Comparison of ENCODE assay signal across 16 cellular contexts in genomic region chr2:173181982-173182381, GRCh38.
DNase-seq lines count a peak whose midpoint lies in the region; ATAC-seq and TF ChIP-seq lines count a peak whose summit lies in the region.
"Had no signal": no experiment of that assay in that cellular context is flagged by ENCODE, and none has a peak within 500 bp of the region (broad histone marks: within the 10 kb centered on the region; RNA-seq: fewer than 3 reads in every experiment).

No MANE protein-coding gene starts in this region.

- no peaks in the 10 kb centered on the region for H3K9me3 Mint-ChIP-seq in MCF 10A (ENCODE audit: unreplicated experiment)
- H3K9me3 Mint-ChIP-seq: HFFc6 had no signal

- TF ChIP-seq POLR2A in breast epithelium (IDR thresholded peaks at IDR 0.05) (no peak), stomach (IDR thresholded peaks at IDR 0.05) (no peak)

- WGBS in stomach, 5 donors: 85 to 99% (median 91%) methylated on average over 2 of the region's 2 CpGs

- H3K4me3 Mint-ChIP-seq in MCF 10A (ENCODE audit: unreplicated experiment): no peak overlapping the region
- H3K4me3 Mint-ChIP-seq: B cell; CD4-positive, alpha-beta memory T cell had no signal

- no peak overlapping the region for H3K27ac ChIP-seq in breast epithelium
- H3K27ac ChIP-seq in osteoblast (ENCODE audit: low read depth, low read length): peak overlapping the region; percentile 18
- peak overlapping the region in 3 of 5 donors; percentile 22 to 76 (median 26) for H3K27ac ChIP-seq in stomach

- CTCF ChIA-PET in MCF 10A (lab: Yijun Ruan, JAX): interaction anchor here (0.9 kb wide), 1 partner anchor 154 kb away, joined by 3 read pairs; no protein-coding TSS in a partner anchor

- H2AFZ ChIP-seq in osteoblast (ENCODE audit: low read length): no peak overlapping the region

- no peak overlapping the region for H3K4me2 ChIP-seq in osteoblast (ENCODE audit: insufficient read depth, low read length)

- H3K36me3 ChIP-seq in breast epithelium (no peaks in the 10 kb centered on the region), osteoblast (ENCODE audit: insufficient read depth, low read length) (no peaks in the 10 kb centered on the region), stomach (no peaks in the 10 kb centered on the region)
- H3K36me3 ChIP-seq: HAP-1 had no signal

- POLR2A ChIA-PET in MCF 10A (lab: Yijun Ruan, JAX): interaction anchor here (1.2 kb wide), 1 partner anchor 33 kb away, joined by 3 read pairs; no protein-coding TSS in a partner anchor

- H3K79me2 ChIP-seq in osteoblast (ENCODE audit: insufficient read depth, low read length): peaks cover 21% of the 10 kb centered on the region

- no peak overlapping the region for H3K4me3 ChIP-seq in breast epithelium
- H3K4me3 ChIP-seq in osteoblast (ENCODE audit: insufficient read depth, low read length): no peak overlapping the region
- H3K4me3 ChIP-seq in stomach: no peak overlapping the region
- H3K4me3 ChIP-seq: GM12878, HAP-1 had no signal

- no peaks in the 10 kb centered on the region for H3K27me3 Mint-ChIP-seq in MCF 10A (ENCODE audit: insufficient read depth, unreplicated experiment)
- H3K27me3 Mint-ChIP-seq: B cell had no signal

- ATAC-seq in GM18502 (IDR thresholded peaks at IDR 0.05; ENCODE audit: poor library complexity, unreplicated experiment): no peak
- ATAC-seq: GM12878, HepG2 had no signal

- peaks cover 8% of the 10 kb centered on the region for H3K4me1 Mint-ChIP-seq in MCF 10A (ENCODE audit: insufficient read depth, unreplicated experiment)
- H3K4me1 Mint-ChIP-seq: B cell; CD4-positive, alpha-beta memory T cell had no signal

- H4K20me1 ChIP-seq in osteoblast (ENCODE audit: insufficient read depth, low read length): no peaks in the 10 kb centered on the region

- intact Hi-C loops in MCF 10A (cut with micrococcal nuclease) (loop anchor here (5.0 kb wide), 1 partner anchor 45 kb away; no protein-coding TSS in a partner anchor), breast epithelium (cut with DNase I; ENCODE audit: low total_unique reads) (no loop called here), stomach (cut with DNase I; ENCODE audit: low total_unique reads) (no loop called here)

- no peaks in the 10 kb centered on the region for H3K4me1 ChIP-seq in breast epithelium
- peaks cover 26% of the 10 kb centered on the region for H3K4me1 ChIP-seq in osteoblast (ENCODE audit: insufficient read depth, low read length)
- H3K4me1 ChIP-seq in stomach: peaks cover 0 to 27% (median 12%) of the 10 kb centered on the region in 4 donors
- H3K4me1 ChIP-seq: HAP-1 had no signal

- peaks cover 13% of the 10 kb centered on the region for H3K36me3 Mint-ChIP-seq in MCF 10A (ENCODE audit: insufficient read depth, unreplicated experiment)
- H3K36me3 Mint-ChIP-seq: CD4-positive, alpha-beta memory T cell had no signal

- TF ChIP-seq CTCF in MCF 10A (IDR thresholded peaks at IDR 0.05; ENCODE audit: unreplicated experiment): no peak
- TF ChIP-seq CTCF in breast epithelium (IDR thresholded peaks at IDR 0.05): no peak
- no peak for TF ChIP-seq CTCF in osteoblast (IDR thresholded peaks at IDR 0.05; ENCODE audit: extremely low read depth, low read depth, low read length)
- TF ChIP-seq CTCF in stomach (IDR thresholded peaks at IDR 0.05): no peak

- peak overlapping the region; percentile 83 for H3K27ac Mint-ChIP-seq in MCF 10A (ENCODE audit: low read depth, unreplicated experiment)
- H3K27ac Mint-ChIP-seq: B cell; CD4-positive, alpha-beta memory T cell had no signal

- no TSS peak for BruUV-seq in MCF 10A (replicated peaks; lab: Mats Ljungman, UMichigan)

- no peak for TF ChIP-seq EP300 in stomach (IDR thresholded peaks at IDR 0.05)

- no peak for DNase-seq in MCF 10A (ENCODE audit: unreplicated experiment)
- DNase-seq in breast epithelium (ENCODE audit: low spot score in 2 of 2): no peak
- no peak for DNase-seq in osteoblast (ENCODE audit: insufficient read length, low spot score, missing footprints)
- DNase-seq in stomach: no peak
- no peak for DNase-seq in retina
- no peak for DNase-seq in GM19240 (ENCODE audit: insufficient read length, low spot score)
- DNase-seq: 8988T; C1 segment of cervical spinal cord; CD4-positive, alpha-beta memory T cell; DMS79; HFFc6 had no signal

- H3K9me3 ChIP-seq in breast epithelium (no peaks in the 10 kb centered on the region), osteoblast (ENCODE audit: low read depth, low read length) (no peaks in the 10 kb centered on the region), stomach (no peaks in the 10 kb centered on the region)
- H3K9me3 ChIP-seq: HAP-1 had no signal

- H3K27me3 ChIP-seq in breast epithelium (no peaks in the 10 kb centered on the region), osteoblast (ENCODE audit: insufficient read depth, low read length) (no peaks in the 10 kb centered on the region), stomach (no peaks in the 10 kb centered on the region)

Comparison
In these comparisons a context has a peak if more than half of its experiments do, and no peak if none do; other contexts are left out.
1. H3K27ac ChIP-seq: peak in osteoblast (single experiment) and stomach (3 of 5); none in breast epithelium (0 of 2).